ENCODE assay signal across 23 cellular contexts in the genomic region with DNA sequence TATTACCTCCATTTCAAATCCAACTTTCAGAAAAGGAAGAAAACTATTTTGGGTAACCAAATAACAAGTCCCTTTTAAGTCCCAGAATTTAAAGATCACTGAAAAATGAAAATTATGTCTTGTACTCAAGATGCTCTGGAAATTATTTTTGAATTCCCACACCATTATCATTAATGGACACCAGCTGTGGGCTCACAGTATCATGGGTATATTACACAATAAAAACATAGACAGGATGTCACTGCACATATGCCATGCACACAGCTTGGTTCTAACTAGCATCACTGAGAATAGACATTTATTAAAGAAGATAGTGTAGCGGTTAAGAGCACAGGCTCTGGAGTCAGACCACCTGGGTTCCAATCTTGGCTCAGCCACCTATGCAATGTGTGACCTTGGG.
"Had no signal": no experiment of that assay in that cellular context is flagged by ENCODE, and none has a peak within 500 bp of the region (broad histone marks: within the 10 kb centered on the region; RNA-seq: fewer than 3 reads in every experiment).

No MANE protein-coding gene starts in this region.

- H2AFZ ChIP-seq: hepatocyte had no signal

- DNase-seq: dermis blood vessel endothelial cell; effector memory CD4-positive, alpha-beta T cell; foreskin keratinocyte; heart left ventricle; kidney; natural killer cell; occipital lobe; ovary; posterior cingulate gyrus; right lobe of liver; small intestine; stimulated activated CD4-positive, alpha-beta T cell treated with anti-CD3 and anti-CD28 coated beads, Interleukin-15, amount 100 ng/mL, for 24 hours; stimulated activated CD4-positive, alpha-beta T cell treated with anti-CD3 and anti-CD28 coated beads, Interleukin-2, amount 100 ng/mL, for 48 hours; stimulated activated naive B cell treated with anti-CD40 and anti-IgM and Interleukin-4, amounts not matched to agents 10 μg/mL and 1 μg/mL and 100 μg/mL, for 72 hours; upper lobe of left lung had no signal

- H3K36me3 ChIP-seq: esophagus muscularis mucosa, gastroesophageal sphincter, heart left ventricle, ovary, right lobe of liver, thoracic aorta, tibial nerve, upper lobe of left lung had no signal

- H3K4me1 ChIP-seq: esophagus muscularis mucosa, foreskin keratinocyte, gastroesophageal sphincter, right lobe of liver, tibial nerve, upper lobe of left lung had no signal

- H3K27ac ChIP-seq: coronary artery, esophagus muscularis mucosa, foreskin keratinocyte, gastroesophageal sphincter, heart left ventricle, hepatocyte, ovary, right lobe of liver, thoracic aorta, tibial nerve, upper lobe of left lung had no signal

- H3K4me3 ChIP-seq: coronary artery, esophagus muscularis mucosa, gastroesophageal sphincter, heart left ventricle, hepatocyte, lung, ovary, right lobe of liver, thoracic aorta, tibial nerve, upper lobe of left lung had no signal

- H3K4me2 ChIP-seq: hepatocyte had no signal

- H3K27me3 ChIP-seq: esophagus muscularis mucosa, foreskin keratinocyte, gastroesophageal sphincter, hepatocyte, ovary, right lobe of liver, tibial nerve, upper lobe of left lung had no signal

- H3K9me3 ChIP-seq: esophagus muscularis mucosa, gastroesophageal sphincter, heart left ventricle, ovary, right lobe of liver, thoracic aorta, upper lobe of left lung had no signal

- ATAC-seq: foreskin keratinocyte; gastroesophageal sphincter; heart left ventricle; left lobe of liver; natural killer cell; right lobe of liver; stimulated activated naive B cell treated with anti-CD40 and anti-IgM and Interleukin-4, amounts not matched to agents 10 μg/mL and 1 μg/mL and 100 μg/mL, for 72 hours had no signal
